Comparison of ENCODE assay signal across 8 cellular contexts in genomic region chr12:47824198-47824597, GRCh38. TPM values are rescaled to one million over a fixed set of nuclear protein-coding genes. Genes with fewer than 3 reads are reported as not detected.
DNase-seq lines count a peak whose midpoint lies in the region; ATAC-seq and TF ChIP-seq lines count a peak whose summit lies in the region.
"Had no signal": no experiment of that assay in that cellular context is flagged by ENCODE, and none has a peak within 500 bp of the region (broad histone marks: within the 10 kb centered on the region; RNA-seq: fewer than 3 reads in every experiment).

No MANE protein-coding gene starts in this region.

- H3K9me3 Mint-ChIP-seq in stimulated activated naive CD8-positive, alpha-beta T cell treated with anti-CD3 and anti-CD28 coated beads, Interleukin-15, amount 100 ng/mL, for 72 hours, result no peaks in the 10 kb centered on the region

- H2AFZ ChIP-seq in Loucy (ENCODE audit: low read length), result peak overlapping the region; percentile 73

- peaks cover 5% of the 10 kb centered on the region; the same call in 1 of the 2 replicates for H3F3A ChIP-seq in Loucy (ENCODE audit: low read depth)

- no peaks in the 10 kb centered on the region for H3K36me3 ChIP-seq in Loucy (ENCODE audit: insufficient read depth, low read length)
- H3K36me3 ChIP-seq in esophagus squamous epithelium, result no peaks in the 10 kb centered on the region

- peak overlapping the region; percentile 17 for H3K4me2 ChIP-seq in Loucy (ENCODE audit: low read depth, low read length, poor library complexity, severe bottlenecking)

- DNase-seq in T-helper 17 cell (no peak), esophagus squamous epithelium (lab: John Stamatoyannopoulos, UW) (no peak), superior temporal gyrus (ENCODE audit: extremely low spot score) (no peak), epidermal melanocyte (ENCODE audit: insufficient read length, low spot score) (no peak)
- peak in 1 of 2 donors; percentile 42 for DNase-seq in stimulated activated naive CD8-positive, alpha-beta T cell treated with anti-CD3 and anti-CD28 coated beads, Interleukin-15, amount 100 ng/mL, for 72 hours
- DNase-seq: amygdala had no signal

- H3K79me2 ChIP-seq in Loucy (ENCODE audit: insufficient read depth, low read length), result peaks cover 15% of the 10 kb centered on the region

- peaks cover 27% of the 10 kb centered on the region for H3K4me1 ChIP-seq in Loucy (ENCODE audit: insufficient read depth, low read length, poor library complexity, severe bottlenecking)
- H3K4me1 ChIP-seq in esophagus squamous epithelium, result peaks cover 70 to 93% (median 82%) of the 10 kb centered on the region in 3 donors

- H3K4me3 ChIP-seq in Loucy (ENCODE audit: low read length, poor library complexity, severe bottlenecking) (no peak overlapping the region), esophagus squamous epithelium (no peak overlapping the region)

- no peak overlapping the region for H3K9ac ChIP-seq in Loucy (ENCODE audit: low read depth, low read length, poor library complexity, severe bottlenecking)

- H3K9me3 ChIP-seq in Loucy (ENCODE audit: insufficient read depth, low read depth, low read length), result no peaks in the 10 kb centered on the region
- no peaks in the 10 kb centered on the region for H3K9me3 ChIP-seq in T-helper 17 cell (ENCODE audit: control insufficient read depth, low read length, poor library complexity, severe bottlenecking)
- no peaks in the 10 kb centered on the region for H3K9me3 ChIP-seq in esophagus squamous epithelium

- intact Hi-C loops in esophagus squamous epithelium (cut with DNase I), result no loop called here

- H3K4me1 Mint-ChIP-seq in T-helper 17 cell, result peaks cover 73% of the 10 kb centered on the region
- peaks cover 88% of the 10 kb centered on the region for H3K4me1 Mint-ChIP-seq in stimulated activated naive CD8-positive, alpha-beta T cell treated with anti-CD3 and anti-CD28 coated beads, Interleukin-15, amount 100 ng/mL, for 72 hours

- H3K27ac Mint-ChIP-seq in T-helper 17 cell, result peak overlapping the region; percentile 97
- peak overlapping the region; percentile 81 to 92 for H3K27ac Mint-ChIP-seq in stimulated activated naive CD8-positive, alpha-beta T cell treated with anti-CD3 and anti-CD28 coated beads, Interleukin-15, amount 100 ng/mL, for 72 hours

- ATAC-seq in T-helper 17 cell (peak; percentile 72), HG02623 (IDR thresholded peaks at IDR 0.05; ENCODE audit: unreplicated experiment) (no peak)
- peak; percentile 34 for ATAC-seq in stimulated activated naive CD8-positive, alpha-beta T cell treated with anti-CD3 and anti-CD28 coated beads, Interleukin-15, amount 100 ng/mL, for 72 hours

- peak overlapping the region; percentile 96 to 99 (median 98) for H3K27ac ChIP-seq in esophagus squamous epithelium

- H3K9me2 ChIP-seq in Loucy (replicated peaks; ENCODE audit: low read depth, low read length), result no peaks in the 10 kb centered on the region

- H3K27me3 Mint-ChIP-seq in T-helper 17 cell, result no peaks in the 10 kb centered on the region
- no peaks in the 10 kb centered on the region for H3K27me3 Mint-ChIP-seq in stimulated activated naive CD8-positive, alpha-beta T cell treated with anti-CD3 and anti-CD28 coated beads, Interleukin-15, amount 100 ng/mL, for 72 hours

- no peaks in the 10 kb centered on the region for H3K27me3 ChIP-seq in Loucy (ENCODE audit: insufficient read depth, low read length, poor library complexity, severe bottlenecking)
- no peaks in the 10 kb centered on the region for H3K27me3 ChIP-seq in esophagus squamous epithelium

- H3K4me3 Mint-ChIP-seq in T-helper 17 cell, result peak overlapping the region; percentile 86
- H3K4me3 Mint-ChIP-seq in stimulated activated naive CD8-positive, alpha-beta T cell treated with anti-CD3 and anti-CD28 coated beads, Interleukin-15, amount 100 ng/mL, for 72 hours, result peak overlapping the region; percentile 33 to 70

- TF ChIP-seq CTCF in Loucy (conservative IDR thresholded peaks at IDR 0.05; ENCODE audit: low read length), result no peak
- no peak for TF ChIP-seq CTCF in esophagus squamous epithelium (IDR thresholded peaks at IDR 0.05)

- no peaks in the 10 kb centered on the region for H3K36me3 Mint-ChIP-seq in T-helper 17 cell (ENCODE audit: low read depth)

- 69 to 76% methylated on average over 2 of the region's 2 CpGs for WGBS in esophagus squamous epithelium, 2 donors

- H4K20me1 ChIP-seq in Loucy (ENCODE audit: insufficient read depth, low read length, poor library complexity, severe bottlenecking), result no peaks in the 10 kb centered on the region

- TF ChIP-seq POLR2A in esophagus squamous epithelium (IDR thresholded peaks at IDR 0.05), result no peak

RNA-seq across cellular contexts. Expression of gene HDAC7, which starts 4.5 kb away (rescaled TPM):
- total RNA-seq in T-helper 17 cell (100 to 1,000 TPM; 129 to 151 TPM), esophagus squamous epithelium (10 to 100 TPM; 19.8 to 37.2 (median 24.0) TPM)

RNA-seq across cellular contexts. Expression of gene SLC48A1, which starts 51.2 kb away (rescaled TPM):
- total RNA-seq in T-helper 17 cell, result 1 to 10 TPM; 5.9 to 6.9 TPM
- total RNA-seq in esophagus squamous epithelium, result 10 to 100 TPM; 18.9 to 35.4 (median 25.4) TPM
